ENCODE assay signal across 19 cellular contexts in the genomic region with DNA sequence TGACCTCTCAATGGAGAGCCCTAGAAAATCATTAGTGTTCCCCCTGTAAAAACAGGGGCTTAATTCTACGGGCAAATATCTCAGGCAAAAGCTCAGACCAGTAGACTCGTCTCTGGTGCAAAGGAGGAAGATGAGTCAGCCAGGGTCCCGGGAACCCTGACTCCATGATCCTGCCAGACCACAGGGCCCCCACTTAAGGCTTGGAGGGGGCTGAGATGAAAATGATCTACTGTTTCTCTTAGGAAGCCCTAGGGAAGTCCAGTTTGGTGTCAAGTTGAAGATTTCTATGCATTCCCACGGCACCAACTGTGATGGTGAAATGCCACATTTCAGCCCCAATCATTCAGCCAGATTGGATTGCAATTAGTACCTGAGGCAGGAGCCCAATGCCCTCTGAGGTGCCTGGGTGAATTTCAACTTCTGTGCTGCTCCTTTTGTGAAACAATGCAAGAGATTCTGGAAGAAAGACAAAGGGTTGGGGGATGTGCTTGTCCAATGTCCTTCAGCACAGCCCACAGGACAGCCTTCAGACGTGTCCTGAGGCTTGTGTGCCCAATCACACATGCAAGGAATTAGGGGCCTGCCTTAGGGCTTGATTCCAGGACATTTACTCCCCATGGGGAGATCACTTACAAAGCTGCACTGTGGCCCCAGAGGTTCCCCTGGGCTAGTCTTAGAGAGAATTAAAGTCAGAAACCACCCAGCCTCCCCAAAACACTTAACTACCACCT. TPM values are rescaled to one million over a fixed set of nuclear protein-coding genes. Genes with fewer than 3 reads are reported as not detected.
DNase-seq lines count a peak whose midpoint lies in the region; ATAC-seq and TF ChIP-seq lines count a peak whose summit lies in the region.
"Had no signal": no experiment of that assay in that cellular context is flagged by ENCODE, and none has a peak within 500 bp of the region (broad histone marks: within the 10 kb centered on the region; RNA-seq: fewer than 3 reads in every experiment).

No MANE protein-coding gene starts in this region.

- no peak overlapping the region for H2AFZ ChIP-seq in mammary epithelial cell (ENCODE audit: low read depth, low read length)

- no peak for DNase-seq in MCF 10A (ENCODE audit: unreplicated experiment)
- DNase-seq in mammary epithelial cell: no peak
- peak; percentile 55 for DNase-seq in brain pericyte (ENCODE audit: low read depth, low spot score)
- DNase-seq in lower lobe of right lung: peak; percentile 10
- DNase-seq in smooth muscle cell of the brain vasculature (ENCODE audit: low read depth, low spot score): peak; percentile 55
- DNase-seq in psoas muscle: no peak
- no peak for DNase-seq in AML-193 (lab: John Stamatoyannopoulos, UW)
- DNase-seq in stimulated activated naive B cell treated with anti-CD40 and anti-IgM and Interleukin-4, amounts not matched to agents 10 μg/mL and 1 μg/mL and 100 μg/mL, for 72 hours: no peak
- DNase-seq: amniotic stem cell; CD4-positive, alpha-beta T cell; cerebellar nuclear complex; kidney; NCI-H1048; nucleus accumbens; stimulated activated naive CD4-positive, alpha-beta T cell; SW 1271; WERI-Rb-1 had no signal

- dilution Hi-C loops in mammary epithelial cell (cut with HindIII; ENCODE audit: low sequenced_read_pairs): loop anchor here (5.0 kb wide), 3 partner anchors 40 to 250 kb away; no protein-coding TSS in a partner anchor

- peaks cover 2% of the 10 kb centered on the region for H3K36me3 Mint-ChIP-seq in MCF 10A (ENCODE audit: insufficient read depth, unreplicated experiment)
- H3K36me3 Mint-ChIP-seq in stimulated activated naive B cell treated with anti-CD40 and anti-IgM and Interleukin-4, amounts not matched to agents 10 μg/mL and 1 μg/mL and 100 μg/mL, for 72 hours: no peaks in the 10 kb centered on the region

- no peaks in the 10 kb centered on the region for H3K27me3 Mint-ChIP-seq in MCF 10A (ENCODE audit: insufficient read depth, unreplicated experiment)
- peaks cover 4 to 5% of the 10 kb centered on the region in 2 donors for H3K27me3 Mint-ChIP-seq in stimulated activated naive B cell treated with anti-CD40 and anti-IgM and Interleukin-4, amounts not matched to agents 10 μg/mL and 1 μg/mL and 100 μg/mL, for 72 hours
- H3K27me3 Mint-ChIP-seq: CD4-positive, alpha-beta T cell had no signal

- H3K4me2 ChIP-seq in mammary epithelial cell (ENCODE audit: insufficient read depth, low read depth, low read length): no peak overlapping the region

- no TSS peak for BruUV-seq in MCF 10A (replicated peaks; lab: Mats Ljungman, UMichigan)
- BruUV-seq in mammary epithelial cell (replicated peaks; lab: Mats Ljungman, UMichigan): no TSS peak

- ATAC-seq in lower lobe of right lung: no peak
- ATAC-seq in psoas muscle: no peak
- no peak for ATAC-seq in stimulated activated naive B cell treated with anti-CD40 and anti-IgM and Interleukin-4, amounts not matched to agents 10 μg/mL and 1 μg/mL and 100 μg/mL, for 72 hours (replicated peaks)
- ATAC-seq: Panc1 had no signal

- H3K4me1 Mint-ChIP-seq in MCF 10A (ENCODE audit: insufficient read depth, unreplicated experiment): peaks cover 34% of the 10 kb centered on the region
- peaks cover 0 to 6% of the 10 kb centered on the region in 2 donors for H3K4me1 Mint-ChIP-seq in stimulated activated naive B cell treated with anti-CD40 and anti-IgM and Interleukin-4, amounts not matched to agents 10 μg/mL and 1 μg/mL and 100 μg/mL, for 72 hours

- CTCF ChIA-PET in MCF 10A (lab: Yijun Ruan, JAX): interaction anchor here (0.6 to 17.3 kb wide), 10 partner anchors 12 to 758 kb away, joined by 3 to 779 read pairs (median 52); partner anchors contain the start of gene NAV1
- CTCF ChIA-PET in mammary epithelial cell (lab: Charles Lee; ENCODE audit: low non-redundant PET): no interaction called here

- 74% methylated on average over 5 of the region's 5 CpGs for WGBS in mammary epithelial cell (ENCODE audit: low coverage, missing lambda C conversion rate)
- WGBS in psoas muscle, 3 donors: 63 to 74% (median 65%) methylated on average over 5 of the region's 5 CpGs

- POLR2A ChIA-PET in MCF 10A (lab: Yijun Ruan, JAX): interaction anchor here (0.5 to 0.9 kb wide), 3 partner anchors 19 to 918 kb away, joined by 3 to 4 read pairs (median 3); no protein-coding TSS in a partner anchor

- H3K79me2 ChIP-seq in mammary epithelial cell (ENCODE audit: insufficient read depth, low read length): no peaks in the 10 kb centered on the region

- in situ Hi-C loops in mammary epithelial cell (cut with MboI; ENCODE audit: low sequenced_read_pairs in 2 of 2): loop anchor here (5.0 to 10.0 kb wide), 2 partner anchors 150 to 228 kb away; no protein-coding TSS in a partner anchor

- peak overlapping the region; percentile 14 for H3K27ac Mint-ChIP-seq in MCF 10A (ENCODE audit: low read depth, unreplicated experiment)
- no peak overlapping the region for H3K27ac Mint-ChIP-seq in stimulated activated naive B cell treated with anti-CD40 and anti-IgM and Interleukin-4, amounts not matched to agents 10 μg/mL and 1 μg/mL and 100 μg/mL, for 72 hours
- H3K27ac Mint-ChIP-seq: CD4-positive, alpha-beta T cell had no signal

- no peaks in the 10 kb centered on the region for H3K9me3 Mint-ChIP-seq in MCF 10A (ENCODE audit: unreplicated experiment)
- no peaks in the 10 kb centered on the region for H3K9me3 Mint-ChIP-seq in stimulated activated naive B cell treated with anti-CD40 and anti-IgM and Interleukin-4, amounts not matched to agents 10 μg/mL and 1 μg/mL and 100 μg/mL, for 72 hours
- H3K9me3 Mint-ChIP-seq: CD4-positive, alpha-beta T cell had no signal

- no peaks in the 10 kb centered on the region for H3K36me3 ChIP-seq in mammary epithelial cell (ENCODE audit: insufficient read depth, low read length)
- no peaks in the 10 kb centered on the region for H3K36me3 ChIP-seq in lower lobe of right lung
- no peaks in the 10 kb centered on the region for H3K36me3 ChIP-seq in psoas muscle (ENCODE audit: insufficient read depth in 1 of 2, low read depth in 1 of 2)
- H3K36me3 ChIP-seq: WERI-Rb-1 had no signal

- H3K4me1 ChIP-seq in mammary epithelial cell (ENCODE audit: insufficient read depth, low read length) (peaks cover 4% of the 10 kb centered on the region), lower lobe of right lung (peaks cover 60% of the 10 kb centered on the region), psoas muscle (no peaks in the 10 kb centered on the region)

- H3K27ac ChIP-seq in mammary epithelial cell (ENCODE audit: insufficient read depth, low read depth, low read length): no peak overlapping the region
- no peak overlapping the region for H3K27ac ChIP-seq in lower lobe of right lung
- H3K27ac ChIP-seq in psoas muscle: no peak overlapping the region
- H3K27ac ChIP-seq: 22Rv1, WERI-Rb-1 had no signal

- H3K4me3 ChIP-seq in mammary epithelial cell (replicated peaks in 1 of 3; ENCODE audit: insufficient read depth in 1 of 3, low read depth in 2 of 3, low read length in 3 of 3) (no peak overlapping the region), lower lobe of right lung (no peak overlapping the region), psoas muscle (no peak overlapping the region)

- H3K9me3 ChIP-seq in mammary epithelial cell (replicated peaks; ENCODE audit: insufficient read depth, low read length): no peaks in the 10 kb centered on the region
- H3K9me3 ChIP-seq in lower lobe of right lung: no peaks in the 10 kb centered on the region
- H3K9me3 ChIP-seq in psoas muscle: no peaks in the 10 kb centered on the region

- H4K20me1 ChIP-seq in mammary epithelial cell (ENCODE audit: insufficient read depth, low read length): no peaks in the 10 kb centered on the region

- H3K27me3 ChIP-seq in mammary epithelial cell (ENCODE audit: insufficient read depth, low read length): no peaks in the 10 kb centered on the region
- no peaks in the 10 kb centered on the region for H3K27me3 ChIP-seq in lower lobe of right lung (ENCODE audit: low read depth)
- no peaks in the 10 kb centered on the region for H3K27me3 ChIP-seq in psoas muscle (ENCODE audit: insufficient read depth in 3 of 3, low read length in 2 of 3)

- intact Hi-C loops in MCF 10A (cut with micrococcal nuclease) (no loop called here), mammary epithelial cell (cut with micrococcal nuclease) (loop anchor here (5.0 to 10.0 kb wide), 2 partner anchors 75 to 318 kb away; no protein-coding TSS in a partner anchor), lower lobe of right lung (cut with DNase I) (no loop called here), psoas muscle (cut with DNase I) (loop anchor here in 1 of 2 donors (5.0 kb wide), 1 partner anchor 235 kb away; no protein-coding TSS in a partner anchor)

- TF ChIP-seq CTCF in MCF 10A (IDR thresholded peaks at IDR 0.05; ENCODE audit: unreplicated experiment) (no peak), mammary epithelial cell (conservative IDR thresholded peaks at IDR 0.05 in 1 of 2, IDR thresholded peaks at IDR 0.05 in 1 of 2; ENCODE audit: extremely low read depth in 1 of 2, insufficient read depth in 1 of 2, low read depth in 1 of 2, low read length in 2 of 2) (no peak), lower lobe of right lung (IDR thresholded peaks at IDR 0.05) (no peak), psoas muscle (IDR thresholded peaks at IDR 0.05) (no peak)

- H3K4me3 Mint-ChIP-seq in MCF 10A (ENCODE audit: unreplicated experiment): no peak overlapping the region
- no peak overlapping the region for H3K4me3 Mint-ChIP-seq in stimulated activated naive B cell treated with anti-CD40 and anti-IgM and Interleukin-4, amounts not matched to agents 10 μg/mL and 1 μg/mL and 100 μg/mL, for 72 hours
- H3K4me3 Mint-ChIP-seq: CD4-positive, alpha-beta T cell had no signal

- no peak overlapping the region for H3K9ac ChIP-seq in mammary epithelial cell (ENCODE audit: insufficient read depth, low read length)

RNA-seq across cellular contexts. Expression of gene NAV1, which starts 18.1 kb away (rescaled TPM):
- 31.4 and 34.9 TPM in 2 replicates for total RNA-seq in MCF 10A (2022)
- 10 to 100 TPM; 24.3 to 94.2 TPM for total RNA-seq in mammary epithelial cell
- 48.9 TPM for polyA plus RNA-seq in mammary epithelial cell
- polyA minus RNA-seq in mammary epithelial cell: 177 TPM
- total RNA-seq in lower lobe of right lung: 24.5 TPM
- 10 to 100 TPM in 3 of 4 donors, 1 to 10 TPM in 1; 8.4 to 13.3 (median 11.3) TPM for total RNA-seq in psoas muscle
- polyA plus RNA-seq in psoas muscle: 1 to 10 TPM; 1.8 to 3.1 (median 1.8) TPM

RNA-seq across cellular contexts. Expression of gene CSRP1, which starts 50.1 kb away (rescaled TPM):
- total RNA-seq in MCF 10A (2022) (263 and 358 TPM in 2 replicates), mammary epithelial cell (100 to 1,000 TPM; 145 to 609 TPM), lower lobe of right lung (185 TPM), psoas muscle (10 to 100 TPM; 14.7 to 27.7 (median 24.3) TPM)
- polyA plus RNA-seq in mammary epithelial cell (231 TPM), psoas muscle (10 to 100 TPM; 21.1 to 26.4 (median 23.2) TPM)
- polyA minus RNA-seq in mammary epithelial cell: 209 TPM

Comparison
In these comparisons a context has a peak if more than half of its experiments do, and no peak if none do; other contexts are left out.
1. DNase-seq: peak in brain pericyte (single experiment), lower lobe of right lung (single experiment) and smooth muscle cell of the brain vasculature (single experiment); none in MCF 10A (single experiment), mammary epithelial cell (single experiment), psoas muscle (0 of 2), AML-193 (0 of 2) and stimulated activated naive B cell treated with anti-CD40 and anti-IgM and Interleukin-4, amounts not matched to agents 10 μg/mL and 1 μg/mL and 100 μg/mL, for 72 hours (single experiment).